8 cellular contexts compared by ENCODE assay signal in the genomic region with DNA sequence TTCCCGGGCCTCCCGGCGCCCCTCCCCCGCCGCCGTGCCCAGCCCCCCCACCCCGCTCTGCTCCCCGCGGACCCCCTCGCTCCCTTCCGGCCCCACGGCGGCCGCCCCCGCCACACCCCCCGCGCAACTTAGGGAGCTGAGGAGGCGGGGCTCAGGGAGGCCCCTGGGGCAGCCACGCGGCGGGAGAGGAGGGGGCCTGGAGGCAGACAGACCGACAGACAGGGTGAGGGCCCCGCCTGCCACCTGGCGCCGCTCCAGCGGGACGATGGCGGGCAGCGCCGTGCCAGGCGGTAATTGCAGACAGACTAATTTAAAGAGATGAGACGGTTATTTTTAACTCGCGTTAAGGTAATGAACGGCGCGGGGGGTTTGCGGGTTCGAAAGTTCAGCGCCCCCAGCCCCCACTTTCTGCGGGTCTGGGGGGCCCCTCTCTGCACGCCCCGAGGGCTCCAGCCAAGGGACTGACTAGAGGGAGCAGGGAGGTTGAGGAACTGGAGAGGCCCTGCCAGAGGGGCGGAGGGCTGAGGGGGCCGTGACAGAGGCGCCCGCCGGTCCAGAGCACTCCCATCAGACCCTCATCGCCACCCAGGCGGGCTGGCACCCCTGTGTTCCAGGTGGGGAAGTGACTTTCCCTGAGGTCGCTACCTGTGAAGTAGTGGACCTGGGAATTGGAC. TPM values are rescaled to one million over a fixed set of nuclear protein-coding genes. Genes with fewer than 3 reads are reported as not detected.
DNase-seq lines count a peak whose midpoint lies in the region; ATAC-seq and TF ChIP-seq lines count a peak whose summit lies in the region.

No MANE protein-coding gene starts in this region.

- no peak for TF ChIP-seq EP300 in SK-N-SH (IDR thresholded peaks at IDR 0.05; ENCODE audit: borderline replicate concordance in 1 of 2, low read depth in 1 of 2, low read length in 1 of 2)

- intact Hi-C loops in Right ventricle myocardium superior (cut with DNase I) = no loop called here
- intact Hi-C loops in Right ventricle myocardium inferior (cut with DNase I) = no loop called here

- H3K79me2 ChIP-seq in SK-N-SH (ENCODE audit: insufficient read depth) = no peaks in the 10 kb centered on the region

- CTCF ChIA-PET in SK-N-SH (lab: Yijun Ruan, JAX) = interaction anchor here (1.0 to 2.2 kb wide), 4 partner anchors 13 to 68 kb away, joined by 3 to 6 read pairs (median 4); no protein-coding TSS in a partner anchor

- TF ChIP-seq RAD21 in SK-N-SH (IDR thresholded peaks at IDR 0.05; ENCODE audit: low read length) = no peak

- peak overlapping the region; percentile 36; the same call in 1 of the 2 replicates for H2AFZ ChIP-seq in SK-N-SH (ENCODE audit: low read depth)

- TF ChIP-seq CTCF in SK-N-SH (IDR thresholded peaks at IDR 0.05) = no peak

- peak overlapping the region; percentile 74 for H3K4me2 ChIP-seq in SK-N-SH

- H3F3A ChIP-seq in SK-N-SH (replicated peaks; ENCODE audit: insufficient read depth) = peaks cover 10% of the 10 kb centered on the region

- ATAC-seq in Right ventricle myocardium superior (ENCODE audit: poor library complexity) = peak; percentile 41
- no peak for ATAC-seq in Right ventricle myocardium inferior
- ATAC-seq in GM18502 (IDR thresholded peaks at IDR 0.05; ENCODE audit: poor library complexity, unreplicated experiment) = no peak

- H3K27me3 ChIP-seq in SK-N-SH (ENCODE audit: insufficient read depth) = no peaks in the 10 kb centered on the region

- H3K9me3 ChIP-seq in SK-N-SH = no peaks in the 10 kb centered on the region

- no peaks in the 10 kb centered on the region for H3K9me2 ChIP-seq in SK-N-SH

- POLR2A ChIA-PET in SK-N-SH (lab: Yijun Ruan, JAX) = no interaction called here

- H3K9ac ChIP-seq in SK-N-SH = peak overlapping the region; percentile 59

- H3K36me3 ChIP-seq in SK-N-SH (replicated peaks in 1 of 2; ENCODE audit: control insufficient read depth in 1 of 2, insufficient read depth in 2 of 2, low read length in 1 of 2) = no peaks in the 10 kb centered on the region

- WGBS in SK-N-SH (ENCODE audit: low lambda C conversion rate) = 12% methylated on average over 29 of the region's 51 CpGs

- H3K4me1 ChIP-seq in SK-N-SH (ENCODE audit: control insufficient read depth in 1 of 2, insufficient read depth in 2 of 2, low read depth in 1 of 2, low read length in 1 of 2) = peaks cover 11 to 75% of the 10 kb centered on the region in 2 experiments; a peak in 2 of 4 replicates

- peak; percentile 55 for DNase-seq in Right ventricle myocardium superior
- DNase-seq in Right ventricle myocardium inferior (ENCODE audit: missing footprints) = no peak
- peak; percentile 83 for DNase-seq in SK-N-SH
- peak; percentile 43 for DNase-seq in effector CD8-positive, alpha-beta T cell (lab: John Stamatoyannopoulos, UW)
- DNase-seq in pons (ENCODE audit: low spot score) = peak; percentile 29
- no peak for DNase-seq in GM19238 (ENCODE audit: insufficient read length, low spot score)
- no peak for DNase-seq in epidermal melanocyte (ENCODE audit: insufficient read length, low spot score)

- H3K27ac ChIP-seq in SK-N-SH (ENCODE audit: low read depth in 2 of 2, low read length in 1 of 2) = peak overlapping the region in 1 of 2 experiments; percentile 65; a peak in 1 of 4 replicates

- no peaks in the 10 kb centered on the region for H4K20me1 ChIP-seq in SK-N-SH (ENCODE audit: insufficient read depth)

- H3K4me3 ChIP-seq in SK-N-SH (ENCODE audit: low read depth in 2 of 2, low read length in 1 of 2) = peak overlapping the region; percentile 43 to 51; a peak in 3 of 4 replicates

TF ChIP-seq in SK-N-SH, 30 proteins besides CTCF, POLR2A, EP300 and RAD21:
- TF ChIP-seq TAF1 (IDR thresholded peaks at IDR 0.05; ENCODE audit: borderline replicate concordance, low read depth, low read length) (no peak), NFIC (IDR thresholded peaks at IDR 0.05; ENCODE audit: borderline replicate concordance) (peak; percentile 64), TCF12 (IDR thresholded peaks at IDR 0.05) (no peak)

RNA-seq across cellular contexts. Expression of a gene that starts 5.3 kb away (rescaled TPM):
- total RNA-seq in Right ventricle myocardium superior (3.6 TPM), Right ventricle myocardium inferior (4.5 TPM)
- 0.11 and 0.35 TPM in 2 replicates for polyA plus RNA-seq in SK-N-SH (2012; rRNA removed)
- 0.24 and 0.33 TPM in 2 replicates for polyA plus RNA-seq in SK-N-SH (2012; cell fraction: cytosol; rRNA removed)
- 0.50 and 0.55 TPM in 2 replicates for polyA plus RNA-seq in SK-N-SH (2012; cell fraction: nucleus; rRNA removed)

Comparison
In these comparisons a context has a peak if more than half of its experiments do, and no peak if none do; other contexts are left out.
1. DNase-seq: peak in Right ventricle myocardium superior (single experiment), SK-N-SH (single experiment), effector CD8-positive, alpha-beta T cell (single experiment) and pons (single experiment); none in Right ventricle myocardium inferior (single experiment), GM19238 (single experiment) and epidermal melanocyte (single experiment).